Comparison of ENCODE assay signal across 8 cellular contexts in genomic region chr10:59362184-59362966, GRCh38. TPM values are rescaled to one million over a fixed set of nuclear protein-coding genes. Genes with fewer than 3 reads are reported as not detected.
DNase-seq lines count a peak whose midpoint lies in the region; ATAC-seq and TF ChIP-seq lines count a peak whose summit lies in the region.

Gene FAM13C, minus strand, starts transcription at chr10:59362549. Its CDS starts 89 bp downstream, at chr10:59362460.

- H3K4me3 Mint-ChIP-seq in activated CD4-positive, alpha-beta T cell treated with anti-CD3 and anti-CD28 coated beads, Interleukin-2, amount 10 ng/mL, durations not matched to agents 7 days and 5 days, result peak within 1 kb of the TSS; percentile 40
- H3K4me3 Mint-ChIP-seq in naive B cell, result peak within 1 kb of the TSS in 5 of 8 donors; percentile 15 to 77 (median 47)

- intact Hi-C loops in aorta (cut with DNase I), result loop anchor here in 1 of 2 donors (5.0 to 10.0 kb wide), 3 partner anchors 88 to 120 kb away; no protein-coding TSS in a partner anchor

- no peaks in the 10 kb centered on the region for H3K9me3 ChIP-seq in aorta (ENCODE audit: control insufficient read depth, low read length)

- peak within 1 kb of the TSS; percentile 53 for H3K27ac ChIP-seq in 22Rv1
- peak within 1 kb of the TSS in 1 of 2 donors; percentile 2 for H3K27ac ChIP-seq in aorta (ENCODE audit: low read depth in 1 of 2, low read length in 2 of 2)

- no peaks in the 10 kb centered on the region for H3K27me3 ChIP-seq in aorta (ENCODE audit: control insufficient read depth in 1 of 2, insufficient read depth in 2 of 2, low read length in 1 of 2)

- H3K36me3 ChIP-seq in aorta (ENCODE audit: control insufficient read depth in 1 of 2, insufficient read depth in 2 of 2, low read length in 1 of 2), result no peaks in the 10 kb centered on the region

- peaks cover 30% of the 10 kb centered on the region for H3K27me3 Mint-ChIP-seq in activated CD4-positive, alpha-beta T cell treated with anti-CD3 and anti-CD28 coated beads, Interleukin-2, amount 10 ng/mL, durations not matched to agents 7 days and 5 days
- H3K27me3 Mint-ChIP-seq in naive B cell, result peaks cover 35 to 38% (median 36%) of the 10 kb centered on the region in 3 donors

- no peak within 1 kb of the TSS for H3K27ac Mint-ChIP-seq in activated CD4-positive, alpha-beta T cell treated with anti-CD3 and anti-CD28 coated beads, Interleukin-2, amount 10 ng/mL, durations not matched to agents 7 days and 5 days
- H3K27ac Mint-ChIP-seq in naive B cell, result no peak within 1 kb of the TSS

- 0 to 1% methylated on average over 42 of the region's 42 CpGs for WGBS in aorta, 2 donors

- DNase-seq in GM12865 (ENCODE audit: low read depth) (peak; percentile 26), NCI-H1105 (lab: John Stamatoyannopoulos, UW) (peak; percentile 68), fibroblast of the aortic adventitia (ENCODE audit: low read depth) (peak; percentile 58), naive B cell (no peak), aorta (peak; percentile 58 to 86)
- no peak for DNase-seq in activated CD4-positive, alpha-beta T cell treated with anti-CD3 and anti-CD28 coated beads, Interleukin-2, amount 10 ng/mL, durations not matched to agents 7 days and 5 days

- CTCF ChIA-PET in activated CD4-positive, alpha-beta T cell treated with anti-CD3 and anti-CD28 coated beads, Interleukin-2, amount 10 ng/mL, durations not matched to agents 7 days and 5 days (lab: Charles Lee), result interaction anchor here (0.7 kb wide), 1 partner anchor 21 kb away, joined by 3 read pairs; no protein-coding TSS in a partner anchor

- POLR2A ChIA-PET in activated CD4-positive, alpha-beta T cell treated with anti-CD3 and anti-CD28 coated beads, Interleukin-2, amount 10 ng/mL, durations not matched to agents 7 days and 5 days (lab: Charles Lee), result no interaction called here

- H3K4me3 ChIP-seq in GM12865 (ENCODE audit: low read depth, low read length) (peak within 1 kb of the TSS; percentile 4; the same call in 1 of the 2 replicates), fibroblast of the aortic adventitia (ENCODE audit: low read depth, low read length) (peak within 1 kb of the TSS; percentile 67), aorta (ENCODE audit: low read length in 2 of 2) (peak within 1 kb of the TSS; percentile 55 to 69)

- ATAC-seq in naive B cell (ENCODE audit: low read depth in 2 of 2), result peak in 1 of 2 donors; percentile 16
- ATAC-seq in aorta (ENCODE audit: low FRiP score), result peak; percentile 83
- ATAC-seq in HG03469 (IDR thresholded peaks at IDR 0.05; ENCODE audit: unreplicated experiment), result no peak

- TF ChIP-seq CTCF in 22Rv1 (IDR thresholded peaks at IDR 0.05), result no peak
- TF ChIP-seq CTCF in GM12865 (IDR thresholded peaks at IDR 0.05; ENCODE audit: insufficient read depth, low read depth, low read length, missing control alignments), result no peak
- no peak for TF ChIP-seq CTCF in fibroblast of the aortic adventitia (IDR thresholded peaks at IDR 0.05; ENCODE audit: insufficient read depth, low read length)

- H3K4me1 ChIP-seq in aorta (ENCODE audit: control insufficient read depth in 1 of 2, insufficient read depth in 2 of 2, low read length in 2 of 2), result peaks cover 0 to 3% of the 10 kb centered on the region in 2 donors

- no peaks in the 10 kb centered on the region for H3K9me3 Mint-ChIP-seq in activated CD4-positive, alpha-beta T cell treated with anti-CD3 and anti-CD28 coated beads, Interleukin-2, amount 10 ng/mL, durations not matched to agents 7 days and 5 days
- H3K9me3 Mint-ChIP-seq in naive B cell, result no peaks in the 10 kb centered on the region

- H3K36me3 Mint-ChIP-seq in activated CD4-positive, alpha-beta T cell treated with anti-CD3 and anti-CD28 coated beads, Interleukin-2, amount 10 ng/mL, durations not matched to agents 7 days and 5 days (ENCODE audit: low read depth), result no peaks in the 10 kb centered on the region
- no peaks in the 10 kb centered on the region for H3K36me3 Mint-ChIP-seq in naive B cell

- H3K4me1 Mint-ChIP-seq in activated CD4-positive, alpha-beta T cell treated with anti-CD3 and anti-CD28 coated beads, Interleukin-2, amount 10 ng/mL, durations not matched to agents 7 days and 5 days, result peaks cover 8% of the 10 kb centered on the region
- H3K4me1 Mint-ChIP-seq in naive B cell, result peaks cover 0 to 12% (median 3%) of the 10 kb centered on the region in 3 donors

RNA-seq across cellular contexts. Expression of gene FAM13C, which starts in this region (rescaled TPM):
- not detected for total RNA-seq in activated CD4-positive, alpha-beta T cell treated with anti-CD3 and anti-CD28 coated beads, Interleukin-2, amount 10 ng/mL, durations not matched to agents 7 days and 5 days
- total RNA-seq in fibroblast of the aortic adventitia (ENCODE audit: low replicate concordance) (3.3 and 9.1 TPM in 2 replicates), aorta (10 to 100 TPM in 1 of 2 donors, 1 to 10 TPM in 1; 8.1 to 49.7 TPM)
- polyA plus RNA-seq in naive B cell (ENCODE audit: low read depth in 6 of 6) (not detected), aorta (10 to 100 TPM in 1 of 2 donors, 1 to 10 TPM in 1; 7.4 to 16.3 TPM)

Comparison
In these comparisons a context has a peak if more than half of its experiments do, and no peak if none do; other contexts are left out.
1. RNA of gene FAM13C (polyA plus RNA-seq): 7.4 to 16.3 TPM in aorta; not detected in naive B cell; every median in the first group is over 4 times any median in the second.
2. DNase-seq: peak in GM12865 (single experiment), NCI-H1105 (single experiment), fibroblast of the aortic adventitia (single experiment) and aorta (2 of 2); none in activated CD4-positive, alpha-beta T cell treated with anti-CD3 and anti-CD28 coated beads, Interleukin-2, amount 10 ng/mL, durations not matched to agents 7 days and 5 days (single experiment) and naive B cell (single experiment).
3. H3K4me3 ChIP-seq: peak in every context shown above with its lines; median percentile 67 in fibroblast of the aortic adventitia; 62 in aorta; 4 in GM12865.